17 cellular contexts compared by ENCODE assay signal in genomic region chr11:10409207-10409661, GRCh38. TPM values are rescaled to one million over a fixed set of nuclear protein-coding genes. Genes with fewer than 3 reads are reported as not detected.
DNase-seq lines count a peak whose midpoint lies in the region; ATAC-seq lines count a peak whose summit lies in the region.
"Had no signal": no experiment of that assay in that cellular context is flagged by ENCODE, and none has a peak within 500 bp of the region (broad histone marks: within the 10 kb centered on the region; RNA-seq: fewer than 3 reads in every experiment).

No MANE protein-coding gene starts in this region.

- no peak overlapping the region for H2AK5ac ChIP-seq in trophoblast cell (ENCODE audit: low read length)

- no peak overlapping the region for H4K8ac ChIP-seq in trophoblast cell (ENCODE audit: low read depth, low read length)

- H3K4me1 ChIP-seq in adipocyte (ENCODE audit: control insufficient read depth, insufficient read depth, low read length) (peaks cover 45% of the 10 kb centered on the region), trophoblast cell (ENCODE audit: control insufficient read depth in 1 of 2, insufficient read depth in 2 of 2, low read length in 2 of 2) (no peaks in the 10 kb centered on the region)

- peaks cover 8% of the 10 kb centered on the region for H3K79me1 ChIP-seq in trophoblast cell (ENCODE audit: low read length)

- in situ Hi-C loops in KBM-7 (cut with MboI; ENCODE audit: low pct_unique_long_range_greater_than_20kb, low sequenced_read_pairs) = loop anchor here (10.0 kb wide), 1 partner anchor 326 kb away; no protein-coding TSS in a partner anchor

- no peak for DNase-seq in activated CD8-positive, alpha-beta memory T cell treated with anti-CD3 and anti-CD28 coated beads, Interleukin-2, amount 10 ng/mL, durations not matched to agents 7 days and 5 days
- DNase-seq in activated CD8-positive, alpha-beta memory T cell treated with anti-CD3 and anti-CD28 coated beads for 24 hours = no peak
- DNase-seq in KBM-7 = peak; percentile 51
- peak; percentile 22 for DNase-seq in adipocyte (ENCODE audit: low read depth)
- peak; percentile 85 to 87 for DNase-seq in trophoblast cell
- DNase-seq in COLO829 (ENCODE audit: low spot score) = no peak
- DNase-seq: activated CD4-positive, alpha-beta T cell treated with anti-CD3 and anti-CD28 coated beads for 4 hours; activated T-cell treated with anti-CD3 and anti-CD28 coated beads, Interleukin-2, amount 50 U/mL, for 72 hours; adrenal gland; CD8-positive, alpha-beta memory T cell; heart right ventricle; HFFc6; NCI-H1930; NCI-H446; stimulated activated naive CD8-positive, alpha-beta T cell treated with anti-CD3 and anti-CD28 coated beads, Interleukin-15, amount 100 ng/mL, for 72 hours had no signal

- peak overlapping the region; percentile 3 for H3K14ac ChIP-seq in trophoblast cell (ENCODE audit: low read length)

- no peak overlapping the region for H3K4me3 Mint-ChIP-seq in activated CD8-positive, alpha-beta memory T cell treated with anti-CD3 and anti-CD28 coated beads, Interleukin-2, amount 10 ng/mL, durations not matched to agents 7 days and 5 days
- H3K4me3 Mint-ChIP-seq: activated T-cell treated with anti-CD3 and anti-CD28 coated beads, Interleukin-2, amount 50 U/mL, for 72 hours; HFFc6; stimulated activated naive CD8-positive, alpha-beta T cell treated with anti-CD3 and anti-CD28 coated beads, Interleukin-15, amount 100 ng/mL, for 72 hours had no signal

- H3K79me2 ChIP-seq in trophoblast cell (ENCODE audit: control insufficient read depth, insufficient read depth, low read length, poor library complexity) = no peaks in the 10 kb centered on the region

- H3K4me3 ChIP-seq in adipocyte (ENCODE audit: low read length) = no peak overlapping the region
- no peak overlapping the region for H3K4me3 ChIP-seq in trophoblast cell (ENCODE audit: low read depth, low read length)
- H3K4me3 ChIP-seq: adrenal gland, heart right ventricle had no signal

- no peak overlapping the region for H2BK5ac ChIP-seq in trophoblast cell (ENCODE audit: low read depth, low read length, poor library complexity)

- H3K4me1 Mint-ChIP-seq in activated CD8-positive, alpha-beta memory T cell treated with anti-CD3 and anti-CD28 coated beads, Interleukin-2, amount 10 ng/mL, durations not matched to agents 7 days and 5 days = peaks cover 24% of the 10 kb centered on the region

- WGBS in trophoblast cell (ENCODE audit: extremely low coverage, insufficient coverage, insufficient read length) = no CpG with 5 or more reads among the region's 3 CpGs

- no peaks in the 10 kb centered on the region for H3K27me3 Mint-ChIP-seq in activated CD8-positive, alpha-beta memory T cell treated with anti-CD3 and anti-CD28 coated beads, Interleukin-2, amount 10 ng/mL, durations not matched to agents 7 days and 5 days

- peak overlapping the region; percentile 2 for H4K91ac ChIP-seq in trophoblast cell (ENCODE audit: low read depth, low read length)

- H4K12ac ChIP-seq in trophoblast cell (ENCODE audit: low read depth, low read length) = no peak overlapping the region

- H3K9me3 ChIP-seq in adipocyte (ENCODE audit: control insufficient read depth, low read length) = no peaks in the 10 kb centered on the region
- no peaks in the 10 kb centered on the region for H3K9me3 ChIP-seq in trophoblast cell (ENCODE audit: insufficient read depth, low read depth, low read length)
- H3K9me3 ChIP-seq: adrenal gland, heart right ventricle had no signal

- H3K9me3 Mint-ChIP-seq in activated CD8-positive, alpha-beta memory T cell treated with anti-CD3 and anti-CD28 coated beads, Interleukin-2, amount 10 ng/mL, durations not matched to agents 7 days and 5 days (ENCODE audit: low read depth) = no peaks in the 10 kb centered on the region
- H3K9me3 Mint-ChIP-seq: activated T-cell treated with anti-CD3 and anti-CD28 coated beads, Interleukin-2, amount 50 U/mL, for 72 hours; CD8-positive, alpha-beta memory T cell; HFFc6; stimulated activated naive CD8-positive, alpha-beta T cell treated with anti-CD3 and anti-CD28 coated beads, Interleukin-15, amount 100 ng/mL, for 72 hours had no signal

- peaks cover 5% of the 10 kb centered on the region for H3K36me3 ChIP-seq in adipocyte (ENCODE audit: control insufficient read depth, insufficient read depth, low read length, severe bottlenecking)
- H3K36me3 ChIP-seq in trophoblast cell (ENCODE audit: control insufficient read depth in 1 of 2, insufficient read depth in 2 of 2, low read length in 2 of 2) = no peaks in the 10 kb centered on the region
- H3K36me3 ChIP-seq: adrenal gland, heart right ventricle had no signal

- CTCF ChIA-PET in activated CD8-positive, alpha-beta memory T cell treated with anti-CD3 and anti-CD28 coated beads, Interleukin-2, amount 10 ng/mL, durations not matched to agents 7 days and 5 days (lab: Charles Lee) = interaction anchor here (1.7 to 9.6 kb wide), 2 partner anchors 131 to 244 kb away, joined by 9 to 111 read pairs; partner anchors contain the start of gene RNF141

- no peak overlapping the region for H3K27ac ChIP-seq in trophoblast cell (ENCODE audit: low read depth, low read length)
- H3K27ac ChIP-seq: adrenal gland, heart right ventricle had no signal

- H3K27me3 ChIP-seq in adipocyte (replicated peaks; ENCODE audit: control insufficient read depth, insufficient read depth, low read length) = no peaks in the 10 kb centered on the region
- H3K27me3 ChIP-seq in trophoblast cell (ENCODE audit: insufficient read depth, low read length) = no peaks in the 10 kb centered on the region
- H3K27me3 ChIP-seq: adrenal gland, heart right ventricle had no signal

- H2BK12ac ChIP-seq in trophoblast cell (ENCODE audit: low read length) = peak overlapping the region; percentile 16

- H3K27ac Mint-ChIP-seq in activated CD8-positive, alpha-beta memory T cell treated with anti-CD3 and anti-CD28 coated beads, Interleukin-2, amount 10 ng/mL, durations not matched to agents 7 days and 5 days = peak overlapping the region; percentile 3
- H3K27ac Mint-ChIP-seq: activated T-cell treated with anti-CD3 and anti-CD28 coated beads, Interleukin-2, amount 50 U/mL, for 72 hours; HFFc6; stimulated activated naive CD8-positive, alpha-beta T cell treated with anti-CD3 and anti-CD28 coated beads, Interleukin-15, amount 100 ng/mL, for 72 hours had no signal

- no peak for ATAC-seq in activated CD8-positive, alpha-beta memory T cell treated with anti-CD3 and anti-CD28 coated beads, Interleukin-2, amount 10 ng/mL, durations not matched to agents 7 days and 5 days
- ATAC-seq in GM21360 (IDR thresholded peaks at IDR 0.05; ENCODE audit: unreplicated experiment) = no peak
- no peak for ATAC-seq in HG03442 (IDR thresholded peaks at IDR 0.05; ENCODE audit: unreplicated experiment)
- ATAC-seq: activated T-cell treated with anti-CD3 and anti-CD28 coated beads, Interleukin-2, amount 50 U/mL, for 72 hours; stimulated activated naive CD8-positive, alpha-beta T cell treated with anti-CD3 and anti-CD28 coated beads, Interleukin-15, amount 100 ng/mL, for 72 hours had no signal

- no peak overlapping the region for H3K18ac ChIP-seq in trophoblast cell (ENCODE audit: low read length)

- no peaks in the 10 kb centered on the region for H3K36me3 Mint-ChIP-seq in activated CD8-positive, alpha-beta memory T cell treated with anti-CD3 and anti-CD28 coated beads, Interleukin-2, amount 10 ng/mL, durations not matched to agents 7 days and 5 days
- H3K36me3 Mint-ChIP-seq: CD8-positive, alpha-beta memory T cell had no signal

- H3K23ac ChIP-seq in trophoblast cell (ENCODE audit: low read length) = no peak overlapping the region

- H2AFZ ChIP-seq in trophoblast cell (ENCODE audit: insufficient read depth, low read length, poor library complexity) = no peak overlapping the region

- H3K4ac ChIP-seq in trophoblast cell (ENCODE audit: low read depth, low read length) = no peak overlapping the region

- H3K4me2 ChIP-seq in trophoblast cell (ENCODE audit: low read length) = no peak overlapping the region

- peak overlapping the region; percentile 26 for H2BK120ac ChIP-seq in trophoblast cell (ENCODE audit: insufficient read depth, low read length, poor library complexity)

- H3K9ac ChIP-seq in adipocyte (ENCODE audit: low read length) (peak overlapping the region; percentile 28), trophoblast cell (ENCODE audit: low read length) (no peak overlapping the region)

RNA-seq across cellular contexts. Expression of gene AMPD3, which starts 45.8 kb away (rescaled TPM):
- 10 to 100 TPM in 1 of 2 experiments, 1 to 10 TPM in 1; 8.8 to 13.4 TPM for total RNA-seq in activated CD8-positive, alpha-beta memory T cell treated with anti-CD3 and anti-CD28 coated beads, Interleukin-2, amount 10 ng/mL, durations not matched to agents 7 days and 5 days
- 2.4 and 2.7 TPM in 2 replicates for polyA plus RNA-seq in trophoblast cell (2013)

Comparison
In these comparisons a context has a peak if more than half of its experiments do, and no peak if none do; other contexts are left out.
1. DNase-seq: peak in KBM-7 (single experiment), adipocyte (single experiment) and trophoblast cell (2 of 2); none in activated CD8-positive, alpha-beta memory T cell treated with anti-CD3 and anti-CD28 coated beads, Interleukin-2, amount 10 ng/mL, durations not matched to agents 7 days and 5 days (single experiment), activated CD8-positive, alpha-beta memory T cell treated with anti-CD3 and anti-CD28 coated beads for 24 hours (single experiment) and COLO829 (single experiment).